29 cellular contexts compared by ENCODE assay signal in the genomic region with DNA sequence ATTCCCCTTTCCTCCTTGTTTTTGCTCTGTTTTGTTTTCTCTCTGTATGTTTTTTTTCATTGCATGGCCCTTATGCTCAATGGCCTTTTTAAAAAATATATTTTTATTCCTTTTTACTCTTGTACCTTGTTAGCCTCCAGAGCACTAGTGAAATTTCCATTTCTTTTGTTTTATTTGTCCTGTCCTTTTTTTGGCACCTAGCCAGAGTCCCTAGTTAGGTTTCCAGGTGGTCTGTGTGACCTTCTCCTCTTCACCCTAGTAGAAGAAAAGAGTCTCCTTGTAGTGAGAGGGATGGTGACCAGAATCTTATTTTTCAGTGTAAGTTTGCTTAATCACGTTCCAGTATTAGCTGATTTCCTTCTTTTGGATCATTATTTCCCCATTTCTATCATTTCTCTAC.
"Had no signal": no experiment of that assay in that cellular context is flagged by ENCODE, and none has a peak within 500 bp of the region (broad histone marks: within the 10 kb centered on the region; RNA-seq: fewer than 3 reads in every experiment).

No MANE protein-coding gene starts in this region.

- H3K4me3 Mint-ChIP-seq: naive thymus-derived CD8-positive, alpha-beta T cell; nephron; neural crest cell; stimulated activated effector memory CD8-positive, alpha-beta T cell treated with anti-CD3 and anti-CD28 coated beads, Interleukin-12 subunit alpha, Interleukin-12 subunit beta, amount 100 ng/mL, for 72 hours; stimulated activated naive CD8-positive, alpha-beta T cell treated with anti-CD3 and anti-CD28 coated beads, Interleukin-15, Interleukin-2, amounts not matched to agents 100 ng/mL and 50 ng/mL, for 24 hours had no signal

- H3K4me1 Mint-ChIP-seq: naive thymus-derived CD8-positive, alpha-beta T cell; nephron; stimulated activated effector memory CD8-positive, alpha-beta T cell treated with anti-CD3 and anti-CD28 coated beads, Interleukin-12 subunit alpha, Interleukin-12 subunit beta, amount 100 ng/mL, for 72 hours had no signal

- H3K27ac Mint-ChIP-seq: naive thymus-derived CD8-positive, alpha-beta T cell; nephron; progenitor cell of endocrine pancreas; stimulated activated effector memory CD8-positive, alpha-beta T cell treated with anti-CD3 and anti-CD28 coated beads, Interleukin-12 subunit alpha, Interleukin-12 subunit beta, amount 100 ng/mL, for 72 hours; stimulated activated naive CD8-positive, alpha-beta T cell treated with anti-CD3 and anti-CD28 coated beads, Interleukin-15, Interleukin-2, amounts not matched to agents 100 ng/mL and 50 ng/mL, for 24 hours had no signal

- H3K4me3 ChIP-seq: left lung, lower lobe of right lung, ovary, right atrium auricular region, skin epidermis, spleen, suprapubic skin, thoracic aorta, tibial artery, upper lobe of right lung had no signal

- H3K27me3 ChIP-seq: left lung, neutrophil, ovary, right atrium auricular region, spleen, suprapubic skin, tibial artery, upper lobe of right lung had no signal

- H3K9me3 Mint-ChIP-seq: naive thymus-derived CD8-positive, alpha-beta T cell; nephron; neural crest cell; stimulated activated effector memory CD8-positive, alpha-beta T cell treated with anti-CD3 and anti-CD28 coated beads, Interleukin-12 subunit alpha, Interleukin-12 subunit beta, amount 100 ng/mL, for 72 hours; stimulated activated naive CD8-positive, alpha-beta T cell treated with anti-CD3 and anti-CD28 coated beads, Interleukin-15, Interleukin-2, amounts not matched to agents 100 ng/mL and 50 ng/mL, for 24 hours had no signal

- H3K27ac ChIP-seq: left lung, lower lobe of right lung, neutrophil, ovary, right atrium auricular region, skin epidermis, spleen, suprapubic skin, upper lobe of right lung had no signal

- DNase-seq: hippocampal formation; kidney; left colon; left lung; lower lobe of right lung; mammary epithelial cell; mesenchymal stem cell; naive thymus-derived CD8-positive, alpha-beta T cell; occipital lobe; ovary; spleen; stimulated activated CD4-positive, alpha-beta T cell treated with anti-CD3 and anti-CD28 coated beads, Interleukin-4, amount 100 ng/mL, for 24 hours; stimulated activated naive CD4-positive, alpha-beta T cell; tibial artery; trophoblast cell; upper lobe of right lung had no signal

- H3K36me3 ChIP-seq: neutrophil, ovary had no signal

- FAIRE-seq: islet of Langerhans, urothelium cell line had no signal

- ATAC-seq: left colon; left lung; lower lobe of right lung; naive thymus-derived CD8-positive, alpha-beta T cell; sciatic nerve; stimulated activated effector memory CD8-positive, alpha-beta T cell treated with anti-CD3 and anti-CD28 coated beads, Interleukin-12 subunit alpha, Interleukin-12 subunit beta, amount 100 ng/mL, for 72 hours; upper lobe of right lung had no signal

- H3K4me1 ChIP-seq: spleen, suprapubic skin had no signal

- H3K27me3 Mint-ChIP-seq: naive thymus-derived CD8-positive, alpha-beta T cell; progenitor cell of endocrine pancreas; stimulated activated naive CD8-positive, alpha-beta T cell treated with anti-CD3 and anti-CD28 coated beads, Interleukin-15, Interleukin-2, amounts not matched to agents 100 ng/mL and 50 ng/mL, for 24 hours had no signal

- H3K9me3 ChIP-seq: left lung, lower lobe of right lung, neutrophil, ovary, right atrium auricular region, spleen, suprapubic skin, thoracic aorta, tibial artery, upper lobe of right lung had no signal
